Comparison of ENCODE assay signal across 3 cellular contexts in genomic region chr3:132784502-132785025, GRCh38.
TF ChIP-seq lines count a peak whose summit lies in the region.

No MANE protein-coding gene starts in this region.

TF ChIP-seq in IMR-90, 13 proteins besides CTCF, POLR2A, EP300 and RAD21:
- TF ChIP-seq RFX5 (IDR thresholded peaks at IDR 0.05; ENCODE audit: low read depth, low read length) (no peak), MAFK (IDR thresholded peaks at IDR 0.05; ENCODE audit: low read depth, low read length) (no peak), CHD1 (IDR thresholded peaks at IDR 0.05; ENCODE audit: low read depth, low read length) (no peak), SMC3 (IDR thresholded peaks at IDR 0.05; ENCODE audit: low read depth, low read length) (no peak), NFE2L2 (IDR thresholded peaks at IDR 0.05; ENCODE audit: low read depth, low read length) (no peak), MAZ (IDR thresholded peaks at IDR 0.05; ENCODE audit: borderline replicate concordance, low read depth, low read length) (no peak), MXI1 (IDR thresholded peaks at IDR 0.05; ENCODE audit: borderline replicate concordance, low read depth, low read length) (no peak), CEBPB (IDR thresholded peaks at IDR 0.05; ENCODE audit: low read depth, low read length) (no peak), FOS (IDR thresholded peaks at IDR 0.05; ENCODE audit: low read depth, low read length) (no peak), RCOR1 (IDR thresholded peaks at IDR 0.05; ENCODE audit: insufficient replicate concordance, low read length) (no peak), BHLHE40 (IDR thresholded peaks at IDR 0.05; ENCODE audit: low read depth, low read length) (no peak)
- TF ChIP-seq, protein P1, sequence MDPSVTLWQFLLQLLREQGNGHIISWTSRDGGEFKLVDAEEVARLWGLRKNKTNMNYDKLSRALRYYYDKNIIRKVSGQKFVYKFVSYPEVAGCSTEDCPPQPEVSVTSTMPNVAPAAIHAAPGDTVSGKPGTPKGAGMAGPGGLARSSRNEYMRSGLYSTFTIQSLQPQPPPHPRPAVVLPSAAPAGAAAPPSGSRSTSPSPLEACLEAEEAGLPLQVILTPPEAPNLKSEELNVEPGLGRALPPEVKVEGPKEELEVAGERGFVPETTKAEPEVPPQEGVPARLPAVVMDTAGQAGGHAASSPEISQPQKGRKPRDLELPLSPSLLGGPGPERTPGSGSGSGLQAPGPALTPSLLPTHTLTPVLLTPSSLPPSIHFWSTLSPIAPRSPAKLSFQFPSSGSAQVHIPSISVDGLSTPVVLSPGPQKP (IDR thresholded peaks at IDR 0.05; ENCODE audit: borderline replicate concordance, low read depth, low read length), result no peak
- TF ChIP-seq, protein P2, sequence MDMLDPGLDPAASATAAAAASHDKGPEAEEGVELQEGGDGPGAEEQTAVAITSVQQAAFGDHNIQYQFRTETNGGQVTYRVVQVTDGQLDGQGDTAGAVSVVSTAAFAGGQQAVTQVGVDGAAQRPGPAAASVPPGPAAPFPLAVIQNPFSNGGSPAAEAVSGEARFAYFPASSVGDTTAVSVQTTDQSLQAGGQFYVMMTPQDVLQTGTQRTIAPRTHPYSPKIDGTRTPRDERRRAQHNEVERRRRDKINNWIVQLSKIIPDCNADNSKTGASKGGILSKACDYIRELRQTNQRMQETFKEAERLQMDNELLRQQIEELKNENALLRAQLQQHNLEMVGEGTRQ (IDR thresholded peaks at IDR 0.05; ENCODE audit: low read depth, low read length), result no peak

TF ChIP-seq in H1, 55 proteins besides CTCF, POLR2A, EP300 and RAD21:
- TF ChIP-seq KDM5A (IDR thresholded peaks at IDR 0.05; ENCODE audit: low read length), result no peak
- TF ChIP-seq CBX8 (IDR thresholded peaks at IDR 0.05; ENCODE audit: borderline replicate concordance, low read depth, low read length), result no peak
- TF ChIP-seq CHD2 (IDR thresholded peaks at IDR 0.05; ENCODE audit: low read length), result no peak
- no peak for TF ChIP-seq TCF12 (IDR thresholded peaks at IDR 0.05; ENCODE audit: low read depth, low read length)
- TF ChIP-seq RNF2 (IDR thresholded peaks at IDR 0.05; ENCODE audit: borderline replicate concordance, low read depth, low read length, missing control alignments, poor library complexity, severe bottlenecking), result no peak
- TF ChIP-seq TAF1 (IDR thresholded peaks at IDR 0.05; ENCODE audit: low read depth, low read length), result no peak
- TF ChIP-seq RXRA (IDR thresholded peaks at IDR 0.05; ENCODE audit: insufficient read depth, low read depth, low read length), result no peak
- TF ChIP-seq, protein P3, sequence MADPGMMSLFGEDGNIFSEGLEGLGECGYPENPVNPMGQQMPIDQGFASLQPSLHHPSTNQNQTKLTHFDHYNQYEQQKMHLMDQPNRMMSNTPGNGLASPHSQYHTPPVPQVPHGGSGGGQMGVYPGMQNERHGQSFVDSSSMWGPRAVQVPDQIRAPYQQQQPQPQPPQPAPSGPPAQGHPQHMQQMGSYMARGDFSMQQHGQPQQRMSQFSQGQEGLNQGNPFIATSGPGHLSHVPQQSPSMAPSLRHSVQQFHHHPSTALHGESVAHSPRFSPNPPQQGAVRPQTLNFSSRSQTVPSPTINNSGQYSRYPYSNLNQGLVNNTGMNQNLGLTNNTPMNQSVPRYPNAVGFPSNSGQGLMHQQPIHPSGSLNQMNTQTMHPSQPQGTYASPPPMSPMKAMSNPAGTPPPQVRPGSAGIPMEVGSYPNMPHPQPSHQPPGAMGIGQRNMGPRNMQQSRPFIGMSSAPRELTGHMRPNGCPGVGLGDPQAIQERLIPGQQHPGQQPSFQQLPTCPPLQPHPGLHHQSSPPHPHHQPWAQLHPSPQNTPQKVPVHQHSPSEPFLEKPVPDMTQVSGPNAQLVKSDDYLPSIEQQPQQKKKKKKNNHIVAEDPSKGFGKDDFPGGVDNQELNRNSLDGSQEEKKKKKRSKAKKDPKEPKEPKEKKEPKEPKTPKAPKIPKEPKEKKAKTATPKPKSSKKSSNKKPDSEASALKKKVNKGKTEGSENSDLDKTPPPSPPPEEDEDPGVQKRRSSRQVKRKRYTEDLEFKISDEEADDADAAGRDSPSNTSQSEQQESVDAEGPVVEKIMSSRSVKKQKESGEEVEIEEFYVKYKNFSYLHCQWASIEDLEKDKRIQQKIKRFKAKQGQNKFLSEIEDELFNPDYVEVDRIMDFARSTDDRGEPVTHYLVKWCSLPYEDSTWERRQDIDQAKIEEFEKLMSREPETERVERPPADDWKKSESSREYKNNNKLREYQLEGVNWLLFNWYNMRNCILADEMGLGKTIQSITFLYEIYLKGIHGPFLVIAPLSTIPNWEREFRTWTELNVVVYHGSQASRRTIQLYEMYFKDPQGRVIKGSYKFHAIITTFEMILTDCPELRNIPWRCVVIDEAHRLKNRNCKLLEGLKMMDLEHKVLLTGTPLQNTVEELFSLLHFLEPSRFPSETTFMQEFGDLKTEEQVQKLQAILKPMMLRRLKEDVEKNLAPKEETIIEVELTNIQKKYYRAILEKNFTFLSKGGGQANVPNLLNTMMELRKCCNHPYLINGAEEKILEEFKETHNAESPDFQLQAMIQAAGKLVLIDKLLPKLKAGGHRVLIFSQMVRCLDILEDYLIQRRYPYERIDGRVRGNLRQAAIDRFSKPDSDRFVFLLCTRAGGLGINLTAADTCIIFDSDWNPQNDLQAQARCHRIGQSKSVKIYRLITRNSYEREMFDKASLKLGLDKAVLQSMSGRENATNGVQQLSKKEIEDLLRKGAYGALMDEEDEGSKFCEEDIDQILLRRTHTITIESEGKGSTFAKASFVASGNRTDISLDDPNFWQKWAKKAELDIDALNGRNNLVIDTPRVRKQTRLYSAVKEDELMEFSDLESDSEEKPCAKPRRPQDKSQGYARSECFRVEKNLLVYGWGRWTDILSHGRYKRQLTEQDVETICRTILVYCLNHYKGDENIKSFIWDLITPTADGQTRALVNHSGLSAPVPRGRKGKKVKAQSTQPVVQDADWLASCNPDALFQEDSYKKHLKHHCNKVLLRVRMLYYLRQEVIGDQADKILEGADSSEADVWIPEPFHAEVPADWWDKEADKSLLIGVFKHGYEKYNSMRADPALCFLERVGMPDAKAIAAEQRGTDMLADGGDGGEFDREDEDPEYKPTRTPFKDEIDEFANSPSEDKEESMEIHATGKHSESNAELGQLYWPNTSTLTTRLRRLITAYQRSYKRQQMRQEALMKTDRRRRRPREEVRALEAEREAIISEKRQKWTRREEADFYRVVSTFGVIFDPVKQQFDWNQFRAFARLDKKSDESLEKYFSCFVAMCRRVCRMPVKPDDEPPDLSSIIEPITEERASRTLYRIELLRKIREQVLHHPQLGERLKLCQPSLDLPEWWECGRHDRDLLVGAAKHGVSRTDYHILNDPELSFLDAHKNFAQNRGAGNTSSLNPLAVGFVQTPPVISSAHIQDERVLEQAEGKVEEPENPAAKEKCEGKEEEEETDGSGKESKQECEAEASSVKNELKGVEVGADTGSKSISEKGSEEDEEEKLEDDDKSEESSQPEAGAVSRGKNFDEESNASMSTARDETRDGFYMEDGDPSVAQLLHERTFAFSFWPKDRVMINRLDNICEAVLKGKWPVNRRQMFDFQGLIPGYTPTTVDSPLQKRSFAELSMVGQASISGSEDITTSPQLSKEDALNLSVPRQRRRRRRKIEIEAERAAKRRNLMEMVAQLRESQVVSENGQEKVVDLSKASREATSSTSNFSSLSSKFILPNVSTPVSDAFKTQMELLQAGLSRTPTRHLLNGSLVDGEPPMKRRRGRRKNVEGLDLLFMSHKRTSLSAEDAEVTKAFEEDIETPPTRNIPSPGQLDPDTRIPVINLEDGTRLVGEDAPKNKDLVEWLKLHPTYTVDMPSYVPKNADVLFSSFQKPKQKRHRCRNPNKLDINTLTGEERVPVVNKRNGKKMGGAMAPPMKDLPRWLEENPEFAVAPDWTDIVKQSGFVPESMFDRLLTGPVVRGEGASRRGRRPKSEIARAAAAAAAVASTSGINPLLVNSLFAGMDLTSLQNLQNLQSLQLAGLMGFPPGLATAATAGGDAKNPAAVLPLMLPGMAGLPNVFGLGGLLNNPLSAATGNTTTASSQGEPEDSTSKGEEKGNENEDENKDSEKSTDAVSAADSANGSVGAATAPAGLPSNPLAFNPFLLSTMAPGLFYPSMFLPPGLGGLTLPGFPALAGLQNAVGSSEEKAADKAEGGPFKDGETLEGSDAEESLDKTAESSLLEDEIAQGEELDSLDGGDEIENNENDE (IDR thresholded peaks at IDR 0.05; ENCODE audit: insufficient replicate concordance, low read length), result no peak
- TF ChIP-seq SIN3A (conservative IDR thresholded peaks at IDR 0.05 in 1 of 2, IDR thresholded peaks at IDR 0.05 in 1 of 2; ENCODE audit: low read depth in 1 of 2, low read length in 2 of 2), result no peak
- no peak for TF ChIP-seq SRF (IDR thresholded peaks at IDR 0.05; ENCODE audit: low read depth, low read length)
- no peak for TF ChIP-seq RBBP5 (IDR thresholded peaks at IDR 0.05; ENCODE audit: borderline replicate concordance, low read depth, low read length)
TF ChIP-seq in H1: peak in this region for 0.

TF ChIP-seq in HEK293T, 16 proteins besides CTCF, POLR2A, EP300 and RAD21:
- TF ChIP-seq SUZ12 (IDR thresholded peaks at IDR 0.05) (no peak), FOXM1 (IDR thresholded peaks at IDR 0.05; ENCODE audit: borderline replicate concordance) (no peak), CTBP1 (IDR thresholded peaks at IDR 0.05; ENCODE audit: borderline replicate concordance) (no peak), ZNF384 (IDR thresholded peaks at IDR 0.05) (no peak), NFRKB (IDR thresholded peaks at IDR 0.05) (no peak), LEF1 (IDR thresholded peaks at IDR 0.05; ENCODE audit: borderline replicate concordance) (no peak), ELF4 (IDR thresholded peaks at IDR 0.05) (no peak), L3MBTL2 (conservative IDR thresholded peaks at IDR 0.05) (no peak), TARDBP (IDR thresholded peaks at IDR 0.05) (no peak)
